In the genomic region with DNA sequence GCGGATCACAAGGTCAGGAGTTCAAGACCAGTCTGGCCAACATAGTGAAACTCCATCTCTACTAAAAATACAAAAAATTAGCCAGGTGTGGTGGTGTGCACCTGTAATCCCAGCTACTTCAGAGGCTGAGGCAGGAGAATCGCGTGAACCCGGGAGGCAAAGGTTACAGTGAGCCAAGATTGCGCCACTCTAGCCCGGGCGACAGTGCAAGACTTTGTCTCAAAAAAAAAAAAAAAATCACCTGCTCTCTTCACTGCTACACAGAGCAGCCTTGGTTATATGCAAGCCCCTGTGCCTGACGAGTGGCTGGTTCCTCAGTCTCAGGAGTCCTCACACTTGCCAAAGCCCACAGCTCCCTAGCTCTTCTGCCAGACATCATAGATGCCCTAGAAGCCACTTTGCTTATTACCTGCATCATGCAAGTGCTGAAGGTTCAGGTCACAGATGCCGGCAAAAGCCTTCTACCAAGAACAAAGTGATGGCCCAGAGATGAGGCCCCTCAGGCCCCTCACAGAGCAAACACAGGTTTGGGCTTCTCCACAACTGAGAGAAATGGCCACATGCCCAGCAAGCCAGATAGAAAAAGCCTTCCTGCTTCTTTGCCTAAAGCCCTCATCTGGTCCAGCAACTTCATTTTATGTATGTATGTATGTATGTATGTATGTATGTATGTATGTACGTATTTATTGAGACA, we compare ENCODE assay signal across 1 cellular context.
TF ChIP-seq lines count a peak whose summit lies in the region.

No MANE protein-coding gene starts in this region.

TF ChIP-seq in HepG2, 621 proteins besides CTCF, POLR2A, EP300 and RAD21 (continued from another document):
- TF ChIP-seq ZNF513 (CRISPR knock-in tag; conservative IDR thresholded peaks at IDR 0.05) (no peak), ETV5 (CRISPR knock-in tag; IDR thresholded peaks at IDR 0.05; ENCODE audit: borderline replicate concordance) (no peak), TBX2 (CRISPR knock-in tag; IDR thresholded peaks at IDR 0.05; ENCODE audit: borderline replicate concordance) (peak; percentile 32; the same call in 1 of the 2 replicates), ZNF816 (CRISPR knock-in tag; IDR thresholded peaks at IDR 0.05; ENCODE audit: borderline replicate concordance) (no peak), SNRNP70 (IDR thresholded peaks at IDR 0.05; ENCODE audit: low read depth, low read length) (no peak), HNF4A (CRISPR knock-in tag; IDR thresholded peaks at IDR 0.05) (peak; percentile 81), ATM (IDR thresholded peaks at IDR 0.05; ENCODE audit: borderline replicate concordance) (no peak), GFI1 (CRISPR knock-in tag; IDR thresholded peaks at IDR 0.05; ENCODE audit: borderline replicate concordance) (no peak), ZNF17 (CRISPR knock-in tag; IDR thresholded peaks at IDR 0.05) (no peak), CEBPB (IDR thresholded peaks at IDR 0.05; ENCODE audit: borderline replicate concordance, low read depth, low read length) (peak; percentile 80), ZBTB33 (CRISPR knock-in tag; IDR thresholded peaks at IDR 0.05) (peak; percentile 55; the same call in 1 of the 2 replicates), LRRFIP1 (CRISPR knock-in tag; conservative IDR thresholded peaks at IDR 0.05) (no peak), PCBP2 (optimal IDR thresholded peaks at IDR 0.05; ENCODE audit: low read depth, low read length, poor library complexity, severe bottlenecking) (no peak), ZBTB2 (CRISPR knock-in tag; IDR thresholded peaks at IDR 0.05; ENCODE audit: low read depth) (no peak), KLF13 (CRISPR knock-in tag; IDR thresholded peaks at IDR 0.05) (no peak), ZNF160 (CRISPR knock-in tag; IDR thresholded peaks at IDR 0.05) (no peak), HNRNPUL1 (IDR thresholded peaks at IDR 0.05; ENCODE audit: low read depth, low read length) (no peak), HNF4G (IDR thresholded peaks at IDR 0.05; ENCODE audit: borderline replicate concordance, low read depth, low read length) (peak; percentile 55; the same call in 1 of the 2 replicates), HNF4G (CRISPR knock-in tag; IDR thresholded peaks at IDR 0.05; ENCODE audit: borderline replicate concordance, low read depth) (0 out of 2 replicates have a peak, but pooled peaks have one; percentile 45), DPF2 (CRISPR knock-in tag; IDR thresholded peaks at IDR 0.05; ENCODE audit: borderline replicate concordance, low read depth) (no peak), GATA4 (IDR thresholded peaks at IDR 0.05; ENCODE audit: borderline replicate concordance, low read depth) (no peak), ZKSCAN8 (CRISPR knock-in tag; IDR thresholded peaks at IDR 0.05; ENCODE audit: borderline replicate concordance) (no peak), MLLT10 (CRISPR knock-in tag; IDR thresholded peaks at IDR 0.05) (no peak), SRSF9 (IDR thresholded peaks at IDR 0.05; ENCODE audit: borderline replicate concordance, insufficient read depth, low read depth, low read length, poor library complexity, severe bottlenecking) (no peak), ZNF180 (CRISPR knock-in tag; IDR thresholded peaks at IDR 0.05; ENCODE audit: borderline replicate concordance, low read depth) (no peak), ZNF224 (CRISPR knock-in tag; IDR thresholded peaks at IDR 0.05) (no peak), ZNF354B (CRISPR knock-in tag; IDR thresholded peaks at IDR 0.05) (no peak), SPEN (CRISPR knock-in tag; IDR thresholded peaks at IDR 0.05; ENCODE audit: low read depth) (no peak)
- TF ChIP-seq, protein P1, sequence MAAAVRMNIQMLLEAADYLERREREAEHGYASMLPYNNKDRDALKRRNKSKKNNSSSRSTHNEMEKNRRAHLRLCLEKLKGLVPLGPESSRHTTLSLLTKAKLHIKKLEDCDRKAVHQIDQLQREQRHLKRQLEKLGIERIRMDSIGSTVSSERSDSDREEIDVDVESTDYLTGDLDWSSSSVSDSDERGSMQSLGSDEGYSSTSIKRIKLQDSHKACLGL (CRISPR knock-in tag; IDR thresholded peaks at IDR 0.05), result no peak
